In the genomic region with DNA sequence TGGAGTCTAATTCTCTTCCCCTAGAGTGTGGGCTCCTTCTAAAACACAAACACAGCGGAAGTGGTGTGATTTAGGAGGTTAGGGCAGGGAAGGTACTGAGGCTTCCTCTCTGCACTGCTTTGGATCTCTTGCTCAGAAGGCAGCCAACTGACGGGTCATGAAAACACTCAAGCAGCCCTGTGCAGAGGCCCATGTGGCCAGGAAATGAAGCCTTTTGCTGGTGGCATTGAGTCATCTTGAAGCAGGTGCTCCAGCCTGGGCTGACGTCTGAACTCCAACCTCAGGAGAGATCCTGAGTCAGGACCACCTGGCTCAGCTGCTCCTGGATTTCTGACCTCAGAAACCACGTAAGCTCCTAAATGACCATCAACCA, we compare ENCODE assay signal across 13 cellular contexts.
DNase-seq lines count a peak whose midpoint lies in the region; ATAC-seq and TF ChIP-seq lines count a peak whose summit lies in the region.
"Had no signal": no experiment of that assay in that cellular context is flagged by ENCODE, and none has a peak within 500 bp of the region (broad histone marks: within the 10 kb centered on the region; RNA-seq: fewer than 3 reads in every experiment).

No MANE protein-coding gene starts in this region.

- H3K79me2 ChIP-seq in Loucy (ENCODE audit: insufficient read depth, low read length): no peaks in the 10 kb centered on the region

- ATAC-seq in HG02981 (IDR thresholded peaks at IDR 0.05; ENCODE audit: unreplicated experiment): no peak
- no peak for ATAC-seq in HG02884 (IDR thresholded peaks at IDR 0.05; ENCODE audit: unreplicated experiment)
- ATAC-seq in HG02970 (IDR thresholded peaks at IDR 0.05; ENCODE audit: low FRiP score, unreplicated experiment): no peak
- ATAC-seq: heart left ventricle had no signal

- H3K9me2 ChIP-seq in Loucy (replicated peaks; ENCODE audit: low read depth, low read length): no peaks in the 10 kb centered on the region

- peak; percentile 35 for DNase-seq in activated CD4-positive, CD25-positive, alpha-beta regulatory T cell treated with anti-CD3 and anti-CD28 coated beads, Interleukin-2, amount 50 U/mL, for 72 hours
- peak; percentile 72 for DNase-seq in activated effector memory CD4-positive, alpha-beta T cell treated with anti-CD3 and anti-CD28 coated beads, Interleukin-2, amount 50 U/mL, for 16 hours
- peak in 2 of 3 donors; percentile 5 to 23 for DNase-seq in stimulated activated CD4-positive, alpha-beta T cell treated with anti-CD3 and anti-CD28 coated beads, TNF-alpha, amount 100 ng/mL, for 1 hour (ENCODE audit: low read depth in 3 of 3, low spot score in 1 of 3)
- no peak for DNase-seq in colonic mucosa
- DNase-seq: GM23248, heart left ventricle, IMR-90, NCI-H2171 treated with DMSO at 0.1 percent for 48 hours had no signal

- TF ChIP-seq CTCF in Loucy (conservative IDR thresholded peaks at IDR 0.05; ENCODE audit: low read length): no peak
- TF ChIP-seq CTCF in colonic mucosa (IDR thresholded peaks at IDR 0.05): no peak

- H3K4me1 ChIP-seq in Loucy (ENCODE audit: insufficient read depth, low read length, poor library complexity, severe bottlenecking) (peaks cover 24% of the 10 kb centered on the region), colonic mucosa (no peaks in the 10 kb centered on the region)

- H4K20me1 ChIP-seq in Loucy (ENCODE audit: insufficient read depth, low read length, poor library complexity, severe bottlenecking): no peaks in the 10 kb centered on the region

- no peaks in the 10 kb centered on the region for H3K27me3 ChIP-seq in Loucy (ENCODE audit: insufficient read depth, low read length, poor library complexity, severe bottlenecking)
- no peaks in the 10 kb centered on the region for H3K27me3 ChIP-seq in colonic mucosa

- intact Hi-C loops in colonic mucosa (cut with DNase I): no loop called here

- no peaks in the 10 kb centered on the region for H3F3A ChIP-seq in Loucy (ENCODE audit: low read depth)

- no peak overlapping the region for H2AFZ ChIP-seq in Loucy (ENCODE audit: low read length)
- H2AFZ ChIP-seq: GM23248 had no signal

- no peak overlapping the region for H3K27ac ChIP-seq in colonic mucosa
- H3K27ac ChIP-seq: GM23248, heart left ventricle, RWPE1 had no signal

- H3K9ac ChIP-seq in Loucy (ENCODE audit: low read depth, low read length, poor library complexity, severe bottlenecking) (no peak overlapping the region), colonic mucosa (ENCODE audit: low read depth in 2 of 2, low read length in 2 of 2) (no peak overlapping the region)
- H3K9ac ChIP-seq: GM23248 had no signal

- H3K4me2 ChIP-seq in Loucy (ENCODE audit: low read depth, low read length, poor library complexity, severe bottlenecking): peak overlapping the region; percentile 39

- H3K4me3 ChIP-seq in Loucy (ENCODE audit: low read length, poor library complexity, severe bottlenecking) (no peak overlapping the region), colonic mucosa (no peak overlapping the region)
- H3K4me3 ChIP-seq: GM23248, heart left ventricle had no signal

- H3K9me3 ChIP-seq in Loucy (ENCODE audit: insufficient read depth, low read depth, low read length): no peaks in the 10 kb centered on the region
- no peaks in the 10 kb centered on the region for H3K9me3 ChIP-seq in colonic mucosa
- H3K9me3 ChIP-seq: heart left ventricle had no signal

- H3K36me3 ChIP-seq in Loucy (ENCODE audit: insufficient read depth, low read length) (no peaks in the 10 kb centered on the region), colonic mucosa (no peaks in the 10 kb centered on the region)
- H3K36me3 ChIP-seq: heart left ventricle had no signal
